8 cellular contexts compared by ENCODE assay signal in genomic region chr2:96869824-96870630, GRCh38. TPM values are rescaled to one million over a fixed set of nuclear protein-coding genes. Genes with fewer than 3 reads are reported as not detected.
DNase-seq lines count a peak whose midpoint lies in the region; ATAC-seq and TF ChIP-seq lines count a peak whose summit lies in the region.

A gene with protein sequence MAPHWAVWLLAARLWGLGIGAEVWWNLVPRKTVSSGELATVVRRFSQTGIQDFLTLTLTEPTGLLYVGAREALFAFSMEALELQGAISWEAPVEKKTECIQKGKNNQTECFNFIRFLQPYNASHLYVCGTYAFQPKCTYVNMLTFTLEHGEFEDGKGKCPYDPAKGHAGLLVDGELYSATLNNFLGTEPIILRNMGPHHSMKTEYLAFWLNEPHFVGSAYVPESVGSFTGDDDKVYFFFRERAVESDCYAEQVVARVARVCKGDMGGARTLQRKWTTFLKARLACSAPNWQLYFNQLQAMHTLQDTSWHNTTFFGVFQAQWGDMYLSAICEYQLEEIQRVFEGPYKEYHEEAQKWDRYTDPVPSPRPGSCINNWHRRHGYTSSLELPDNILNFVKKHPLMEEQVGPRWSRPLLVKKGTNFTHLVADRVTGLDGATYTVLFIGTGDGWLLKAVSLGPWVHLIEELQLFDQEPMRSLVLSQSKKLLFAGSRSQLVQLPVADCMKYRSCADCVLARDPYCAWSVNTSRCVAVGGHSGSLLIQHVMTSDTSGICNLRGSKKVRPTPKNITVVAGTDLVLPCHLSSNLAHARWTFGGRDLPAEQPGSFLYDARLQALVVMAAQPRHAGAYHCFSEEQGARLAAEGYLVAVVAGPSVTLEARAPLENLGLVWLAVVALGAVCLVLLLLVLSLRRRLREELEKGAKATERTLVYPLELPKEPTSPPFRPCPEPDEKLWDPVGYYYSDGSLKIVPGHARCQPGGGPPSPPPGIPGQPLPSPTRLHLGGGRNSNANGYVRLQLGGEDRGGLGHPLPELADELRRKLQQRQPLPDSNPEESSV (minus strand): TSS chr2:96870080. CDS start chr2:96867886, 2,194 bp downstream.

- in situ Hi-C loops in SK-MEL-5 (cut with HindIII; ENCODE audit: low pct_unique_long_range_greater_than_20kb, low sequenced_read_pairs): no loop called here

- peak within 1 kb of the TSS; percentile 86 for H3K27ac ChIP-seq in psoas muscle

- no peaks in the 10 kb centered on the region for H3K27me3 ChIP-seq in psoas muscle (ENCODE audit: insufficient read depth in 3 of 3, low read length in 2 of 3)

- intact Hi-C loops in psoas muscle (cut with DNase I): loop anchor here in 1 of 2 donors (5.0 kb wide), 1 partner anchor 42 kb away; no protein-coding TSS in a partner anchor

- peaks cover 26% of the 10 kb centered on the region for H3K4me1 ChIP-seq in psoas muscle

- TF ChIP-seq CTCF in GM20000 (IDR thresholded peaks at IDR 0.05; ENCODE audit: extremely low read depth, missing control alignments) (no peak), psoas muscle (IDR thresholded peaks at IDR 0.05) (no peak)

- H3K9me3 ChIP-seq in psoas muscle: no peaks in the 10 kb centered on the region

- H3K4me3 ChIP-seq in psoas muscle: peak within 1 kb of the TSS; percentile 92

- 2 to 7% (median 6%) methylated on average over 54 to 92 of the region's 92 CpGs for WGBS in psoas muscle, 3 donors

- H3K36me3 ChIP-seq in psoas muscle (ENCODE audit: insufficient read depth in 1 of 2, low read depth in 1 of 2): peaks cover 0 to 24% of the 10 kb centered on the region in 2 donors

- ATAC-seq in psoas muscle: peak; percentile 27 to 55 (median 52)
- ATAC-seq in HG03442 (IDR thresholded peaks at IDR 0.05; ENCODE audit: unreplicated experiment): no peak
- ATAC-seq in GM18519 (IDR thresholded peaks at IDR 0.05; ENCODE audit: low FRiP score, unreplicated experiment): no peak

- peak; percentile 49 for DNase-seq in AG08395 (ENCODE audit: low spot score)
- DNase-seq in GM20000 (ENCODE audit: low spot score): peak; percentile 82
- no peak for DNase-seq in SK-MEL-5 (ENCODE audit: low read depth, low spot score)
- DNase-seq in anterior cingulate cortex (lab: John Stamatoyannopoulos, UW): peak in 52 of 58 donors; percentile 35 to 91 (median 70)
- DNase-seq in hepatic stellate cell (ENCODE audit: low spot score): peak; percentile 63
- DNase-seq in psoas muscle: peak; percentile 70 to 76

RNA-seq across cellular contexts. Expression of the gene that starts here (rescaled TPM):
- total RNA-seq in SK-MEL-5 (2014; rRNA removed; shearing (Covaris generic)): 42.7 and 51.4 TPM in 2 replicates
- 55.6 and 70.5 TPM in 2 replicates for polyA plus RNA-seq in SK-MEL-5 (2015; cell fraction: cytosol; rRNA removed)
- 140 and 151 TPM in 2 replicates for polyA plus RNA-seq in SK-MEL-5 (2015; cell fraction: nucleus; rRNA removed)
- total RNA-seq in psoas muscle: 10 to 100 TPM in 3 of 4 donors, 1 to 10 TPM in 1; 9.5 to 10.8 (median 10.2) TPM
- 1 to 10 TPM; 4.1 to 8.3 (median 6.0) TPM for polyA plus RNA-seq in psoas muscle

Comparison
In these comparisons a context has a peak if more than half of its experiments do, and no peak if none do; other contexts are left out.
1. ATAC-seq: peak in psoas muscle (4 of 4); none in HG03442 (single experiment) and GM18519 (single experiment).